In genomic region chr14:54856152-54856551, GRCh38 we compare ENCODE assay signal across 12 cellular contexts. TPM values are rescaled to one million over a fixed set of nuclear protein-coding genes. Genes with fewer than 3 reads are reported as not detected.
DNase-seq lines count a peak whose midpoint lies in the region; ATAC-seq and TF ChIP-seq lines count a peak whose summit lies in the region.
"Had no signal": no experiment of that assay in that cellular context is flagged by ENCODE, and none has a peak within 500 bp of the region (broad histone marks: within the 10 kb centered on the region; RNA-seq: fewer than 3 reads in every experiment).

No MANE protein-coding gene starts in this region.

- H3K27me3 Mint-ChIP-seq in CD4-positive, alpha-beta memory T cell = no peaks in the 10 kb centered on the region
- H3K27me3 Mint-ChIP-seq in neural crest cell (ENCODE audit: low read depth) = no peaks in the 10 kb centered on the region
- H3K27me3 Mint-ChIP-seq: IgD-negative memory B cell had no signal

- no peaks in the 10 kb centered on the region for H3K9me3 Mint-ChIP-seq in CD4-positive, alpha-beta memory T cell
- H3K9me3 Mint-ChIP-seq in neural crest cell = no peaks in the 10 kb centered on the region
- H3K9me3 Mint-ChIP-seq: HFFc6, IgD-negative memory B cell had no signal

- H3K9me3 ChIP-seq in CD4-positive, alpha-beta memory T cell (ENCODE audit: control insufficient read depth in 1 of 2, low read length in 2 of 2) = no peaks in the 10 kb centered on the region
- no peaks in the 10 kb centered on the region for H3K9me3 ChIP-seq in Karpas-422 (ENCODE audit: low read length)
- H3K9me3 ChIP-seq: A549 had no signal

- no peaks in the 10 kb centered on the region for H4K20me1 ChIP-seq in Karpas-422 (ENCODE audit: insufficient read depth, low read depth, low read length)

- H2AFZ ChIP-seq in Karpas-422 (ENCODE audit: low read length) = no peak overlapping the region

- no peak overlapping the region for H3K27ac ChIP-seq in CD4-positive, alpha-beta memory T cell (ENCODE audit: low read depth, low read length)
- peak overlapping the region; percentile 95 for H3K27ac ChIP-seq in Karpas-422 (ENCODE audit: low read length)
- H3K27ac ChIP-seq: A549 had no signal

- peaks cover 79% of the 10 kb centered on the region for H3K79me2 ChIP-seq in Karpas-422 (ENCODE audit: low read length)

- H3K4me1 ChIP-seq in CD4-positive, alpha-beta memory T cell (ENCODE audit: insufficient read depth, low read length) = peaks cover 11% of the 10 kb centered on the region
- H3K4me1 ChIP-seq in Karpas-422 (ENCODE audit: low read length) = peaks cover 94% of the 10 kb centered on the region
- H3K4me1 ChIP-seq: A549 had no signal

- H3K4me3 ChIP-seq in CD4-positive, alpha-beta memory T cell (ENCODE audit: low read length in 2 of 2) = no peak overlapping the region
- no peak overlapping the region for H3K4me3 ChIP-seq in Karpas-422 (ENCODE audit: low read length)
- H3K4me3 ChIP-seq: A549, GM12878 had no signal

- no peaks in the 10 kb centered on the region for H3K27me3 ChIP-seq in CD4-positive, alpha-beta memory T cell (ENCODE audit: insufficient read depth, low read length)
- no peaks in the 10 kb centered on the region for H3K27me3 ChIP-seq in Karpas-422 (ENCODE audit: low read length)

- no peak for TF ChIP-seq CTCF in neural crest cell (conservative IDR thresholded peaks at IDR 0.05)

- H3K4me1 Mint-ChIP-seq in CD4-positive, alpha-beta memory T cell = peaks cover 15 to 39% (median 24%) of the 10 kb centered on the region in 4 donors
- H3K4me1 Mint-ChIP-seq in neural crest cell = no peaks in the 10 kb centered on the region

- H3K9ac ChIP-seq in Karpas-422 (ENCODE audit: low read length) = peak overlapping the region; percentile 23; the same call in 1 of the 2 replicates

- POLR2A ChIA-PET in CD4-positive, alpha-beta memory T cell (lab: Charles Lee; ENCODE audit: partially characterized antibody) = no interaction called here

- DNase-seq in CD4-positive, alpha-beta memory T cell = no peak
- DNase-seq in Karpas-422 = no peak
- no peak for DNase-seq in neural crest cell (ENCODE audit: low read depth, low spot score)
- DNase-seq in medulla oblongata (ENCODE audit: extremely low spot score) = no peak
- no peak for DNase-seq in mesenteric fat pad (ENCODE audit: low spot score)
- DNase-seq: DMS53, HCEC 1CT, HFFc6 had no signal

- H3K36me3 Mint-ChIP-seq in CD4-positive, alpha-beta memory T cell = peaks cover 35 to 49% of the 10 kb centered on the region in 2 donors
- no peaks in the 10 kb centered on the region for H3K36me3 Mint-ChIP-seq in neural crest cell (ENCODE audit: low read depth)

- H3K27ac Mint-ChIP-seq in CD4-positive, alpha-beta memory T cell = peak overlapping the region in 4 of 7 donors; percentile 1 to 34 (median 14)
- peak overlapping the region; percentile 37 for H3K27ac Mint-ChIP-seq in neural crest cell (ENCODE audit: unreplicated experiment)
- H3K27ac Mint-ChIP-seq: HFFc6, IgD-negative memory B cell had no signal

- intact Hi-C loops in CD4-positive, alpha-beta memory T cell (cut with micrococcal nuclease) = no loop called here

- no peak for ATAC-seq in GM19035 (IDR thresholded peaks at IDR 0.05; ENCODE audit: unreplicated experiment)
- ATAC-seq: A549, GM12878 had no signal

- H3K4me2 ChIP-seq in Karpas-422 (ENCODE audit: low read depth, low read length, poor library complexity, severe bottlenecking) = peak overlapping the region; percentile 75
- H3K4me2 ChIP-seq: A549 had no signal

- no peak overlapping the region for H3K4me3 Mint-ChIP-seq in CD4-positive, alpha-beta memory T cell
- H3K4me3 Mint-ChIP-seq in neural crest cell = no peak overlapping the region
- H3K4me3 Mint-ChIP-seq: HFFc6 had no signal

- CTCF ChIA-PET in CD4-positive, alpha-beta memory T cell (lab: Charles Lee; ENCODE audit: partially characterized antibody) = interaction anchor here (1.3 to 2.2 kb wide), 3 partner anchors 9 to 12 kb away, joined by 3 to 4 read pairs (median 3); no protein-coding TSS in a partner anchor

- H3K36me3 ChIP-seq in CD4-positive, alpha-beta memory T cell (ENCODE audit: insufficient read depth, low read length) = peaks cover 18% of the 10 kb centered on the region
- peaks cover 42% of the 10 kb centered on the region for H3K36me3 ChIP-seq in Karpas-422 (ENCODE audit: insufficient read depth, low read length)

- no peaks in the 10 kb centered on the region for H3K9me2 ChIP-seq in Karpas-422 (replicated peaks; ENCODE audit: insufficient read depth, low read length)

RNA-seq across cellular contexts. Expression of gene GCH1, which starts 46.5 kb away (rescaled TPM):
- 10 to 100 TPM; 28.4 to 30.2 TPM for total RNA-seq in CD4-positive, alpha-beta memory T cell
- 10 to 100 TPM; 30.8 to 31.9 TPM for polyA plus RNA-seq in CD4-positive, alpha-beta memory T cell
- 136 and 174 TPM in 2 replicates for total RNA-seq in Karpas-422 (2014; rRNA removed; shearing (Covaris generic); ENCODE audit: low replicate concordance)
- total RNA-seq in neural crest cell (3.8 and 4.3 TPM in 2 replicates), mesenteric fat pad (10.4 TPM)
